In genomic region chr12:25130741-25131188, GRCh38 we compare ENCODE assay signal across 1 cellular context.
A peak's percentile ranks its signal among the peaks of the same experiment; 100 is the strongest.
TF ChIP-seq lines count a peak whose summit lies in the region.

No MANE protein-coding gene starts in this region.

TF ChIP-seq in K562, 482 proteins besides CTCF, POLR2A, EP300 and RAD21 (continued from another document):
- TF ChIP-seq DEAF1 (CRISPR knock-in tag; IDR thresholded peaks at IDR 0.05), result peak; percentile 86
- TF ChIP-seq ZNF830 (CRISPR knock-in tag; IDR thresholded peaks at IDR 0.05), result no peak
- no peak for TF ChIP-seq HDAC6 (IDR thresholded peaks at IDR 0.05; ENCODE audit: low read depth, low read length)
- no peak for TF ChIP-seq CEBPG (CRISPR knock-in tag; IDR thresholded peaks at IDR 0.05)
- TF ChIP-seq CEBPG (tag; conservative IDR thresholded peaks at IDR 0.05 in 1 of 2, IDR thresholded peaks at IDR 0.05 in 1 of 2), result peak; percentile 83 to 91
- no peak for TF ChIP-seq RERE (CRISPR knock-in tag; IDR thresholded peaks at IDR 0.05; ENCODE audit: borderline replicate concordance)
- TF ChIP-seq, protein P1, sequence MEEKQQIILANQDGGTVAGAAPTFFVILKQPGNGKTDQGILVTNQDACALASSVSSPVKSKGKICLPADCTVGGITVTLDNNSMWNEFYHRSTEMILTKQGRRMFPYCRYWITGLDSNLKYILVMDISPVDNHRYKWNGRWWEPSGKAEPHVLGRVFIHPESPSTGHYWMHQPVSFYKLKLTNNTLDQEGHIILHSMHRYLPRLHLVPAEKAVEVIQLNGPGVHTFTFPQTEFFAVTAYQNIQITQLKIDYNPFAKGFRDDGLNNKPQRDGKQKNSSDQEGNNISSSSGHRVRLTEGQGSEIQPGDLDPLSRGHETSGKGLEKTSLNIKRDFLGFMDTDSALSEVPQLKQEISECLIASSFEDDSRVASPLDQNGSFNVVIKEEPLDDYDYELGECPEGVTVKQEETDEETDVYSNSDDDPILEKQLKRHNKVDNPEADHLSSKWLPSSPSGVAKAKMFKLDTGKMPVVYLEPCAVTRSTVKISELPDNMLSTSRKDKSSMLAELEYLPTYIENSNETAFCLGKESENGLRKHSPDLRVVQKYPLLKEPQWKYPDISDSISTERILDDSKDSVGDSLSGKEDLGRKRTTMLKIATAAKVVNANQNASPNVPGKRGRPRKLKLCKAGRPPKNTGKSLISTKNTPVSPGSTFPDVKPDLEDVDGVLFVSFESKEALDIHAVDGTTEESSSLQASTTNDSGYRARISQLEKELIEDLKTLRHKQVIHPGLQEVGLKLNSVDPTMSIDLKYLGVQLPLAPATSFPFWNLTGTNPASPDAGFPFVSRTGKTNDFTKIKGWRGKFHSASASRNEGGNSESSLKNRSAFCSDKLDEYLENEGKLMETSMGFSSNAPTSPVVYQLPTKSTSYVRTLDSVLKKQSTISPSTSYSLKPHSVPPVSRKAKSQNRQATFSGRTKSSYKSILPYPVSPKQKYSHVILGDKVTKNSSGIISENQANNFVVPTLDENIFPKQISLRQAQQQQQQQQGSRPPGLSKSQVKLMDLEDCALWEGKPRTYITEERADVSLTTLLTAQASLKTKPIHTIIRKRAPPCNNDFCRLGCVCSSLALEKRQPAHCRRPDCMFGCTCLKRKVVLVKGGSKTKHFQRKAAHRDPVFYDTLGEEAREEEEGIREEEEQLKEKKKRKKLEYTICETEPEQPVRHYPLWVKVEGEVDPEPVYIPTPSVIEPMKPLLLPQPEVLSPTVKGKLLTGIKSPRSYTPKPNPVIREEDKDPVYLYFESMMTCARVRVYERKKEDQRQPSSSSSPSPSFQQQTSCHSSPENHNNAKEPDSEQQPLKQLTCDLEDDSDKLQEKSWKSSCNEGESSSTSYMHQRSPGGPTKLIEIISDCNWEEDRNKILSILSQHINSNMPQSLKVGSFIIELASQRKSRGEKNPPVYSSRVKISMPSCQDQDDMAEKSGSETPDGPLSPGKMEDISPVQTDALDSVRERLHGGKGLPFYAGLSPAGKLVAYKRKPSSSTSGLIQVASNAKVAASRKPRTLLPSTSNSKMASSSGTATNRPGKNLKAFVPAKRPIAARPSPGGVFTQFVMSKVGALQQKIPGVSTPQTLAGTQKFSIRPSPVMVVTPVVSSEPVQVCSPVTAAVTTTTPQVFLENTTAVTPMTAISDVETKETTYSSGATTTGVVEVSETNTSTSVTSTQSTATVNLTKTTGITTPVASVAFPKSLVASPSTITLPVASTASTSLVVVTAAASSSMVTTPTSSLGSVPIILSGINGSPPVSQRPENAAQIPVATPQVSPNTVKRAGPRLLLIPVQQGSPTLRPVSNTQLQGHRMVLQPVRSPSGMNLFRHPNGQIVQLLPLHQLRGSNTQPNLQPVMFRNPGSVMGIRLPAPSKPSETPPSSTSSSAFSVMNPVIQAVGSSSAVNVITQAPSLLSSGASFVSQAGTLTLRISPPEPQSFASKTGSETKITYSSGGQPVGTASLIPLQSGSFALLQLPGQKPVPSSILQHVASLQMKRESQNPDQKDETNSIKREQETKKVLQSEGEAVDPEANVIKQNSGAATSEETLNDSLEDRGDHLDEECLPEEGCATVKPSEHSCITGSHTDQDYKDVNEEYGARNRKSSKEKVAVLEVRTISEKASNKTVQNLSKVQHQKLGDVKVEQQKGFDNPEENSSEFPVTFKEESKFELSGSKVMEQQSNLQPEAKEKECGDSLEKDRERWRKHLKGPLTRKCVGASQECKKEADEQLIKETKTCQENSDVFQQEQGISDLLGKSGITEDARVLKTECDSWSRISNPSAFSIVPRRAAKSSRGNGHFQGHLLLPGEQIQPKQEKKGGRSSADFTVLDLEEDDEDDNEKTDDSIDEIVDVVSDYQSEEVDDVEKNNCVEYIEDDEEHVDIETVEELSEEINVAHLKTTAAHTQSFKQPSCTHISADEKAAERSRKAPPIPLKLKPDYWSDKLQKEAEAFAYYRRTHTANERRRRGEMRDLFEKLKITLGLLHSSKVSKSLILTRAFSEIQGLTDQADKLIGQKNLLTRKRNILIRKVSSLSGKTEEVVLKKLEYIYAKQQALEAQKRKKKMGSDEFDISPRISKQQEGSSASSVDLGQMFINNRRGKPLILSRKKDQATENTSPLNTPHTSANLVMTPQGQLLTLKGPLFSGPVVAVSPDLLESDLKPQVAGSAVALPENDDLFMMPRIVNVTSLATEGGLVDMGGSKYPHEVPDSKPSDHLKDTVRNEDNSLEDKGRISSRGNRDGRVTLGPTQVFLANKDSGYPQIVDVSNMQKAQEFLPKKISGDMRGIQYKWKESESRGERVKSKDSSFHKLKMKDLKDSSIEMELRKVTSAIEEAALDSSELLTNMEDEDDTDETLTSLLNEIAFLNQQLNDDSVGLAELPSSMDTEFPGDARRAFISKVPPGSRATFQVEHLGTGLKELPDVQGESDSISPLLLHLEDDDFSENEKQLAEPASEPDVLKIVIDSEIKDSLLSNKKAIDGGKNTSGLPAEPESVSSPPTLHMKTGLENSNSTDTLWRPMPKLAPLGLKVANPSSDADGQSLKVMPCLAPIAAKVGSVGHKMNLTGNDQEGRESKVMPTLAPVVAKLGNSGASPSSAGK (IDR thresholded peaks at IDR 0.05), result no peak
- TF ChIP-seq ZNF263 (CRISPR knock-in tag; IDR thresholded peaks at IDR 0.05; ENCODE audit: borderline replicate concordance), result no peak
- TF ChIP-seq CTCFL (IDR thresholded peaks at IDR 0.05; ENCODE audit: borderline replicate concordance, insufficient read depth, low read depth, low read length, poor library complexity, severe bottlenecking), result no peak
- TF ChIP-seq SUPT5H (IDR thresholded peaks at IDR 0.05), result no peak
- no peak for TF ChIP-seq SAFB2 (IDR thresholded peaks at IDR 0.05; ENCODE audit: borderline replicate concordance, low read depth, low read length, severe bottlenecking)
- TF ChIP-seq ILK (tag; IDR thresholded peaks at IDR 0.05; ENCODE audit: borderline replicate concordance, low read depth), result no peak
- no peak for TF ChIP-seq CREB1 (IDR thresholded peaks at IDR 0.05)
- TF ChIP-seq CREB1 (CRISPR knock-in tag; IDR thresholded peaks at IDR 0.05), result no peak
- no peak for TF ChIP-seq PRPF4 (IDR thresholded peaks at IDR 0.05; ENCODE audit: insufficient read depth, low read depth, low read length, poor library complexity, severe bottlenecking)
- no peak for TF ChIP-seq ZNF212 (CRISPR knock-in tag; IDR thresholded peaks at IDR 0.05)
- TF ChIP-seq MEIS2 (IDR thresholded peaks at IDR 0.05; ENCODE audit: partially characterized antibody), result no peak
- no peak for TF ChIP-seq RHOXF2B (CRISPR knock-in tag; conservative IDR thresholded peaks at IDR 0.05)
- no peak for TF ChIP-seq RFX5 (IDR thresholded peaks at IDR 0.05; ENCODE audit: low read depth, low read length)
- peak; percentile 53 for TF ChIP-seq ZNF316 (IDR thresholded peaks at IDR 0.05)
- TF ChIP-seq CEBPB (tag; IDR thresholded peaks at IDR 0.05), result peak; percentile 89
- no peak for TF ChIP-seq ZNF717 (CRISPR knock-in tag; IDR thresholded peaks at IDR 0.05)
- TF ChIP-seq STAT5B (CRISPR knock-in tag; IDR thresholded peaks at IDR 0.05), result no peak
- TF ChIP-seq C11orf30 (IDR thresholded peaks at IDR 0.05; ENCODE audit: low read depth), result no peak
- no peak for TF ChIP-seq SNRNP70 (optimal IDR thresholded peaks at IDR 0.05; ENCODE audit: low read depth, low read length)
- no peak for TF ChIP-seq KAT7 (CRISPR knock-in tag; IDR thresholded peaks at IDR 0.05; ENCODE audit: borderline replicate concordance)
- no peak for TF ChIP-seq BRD9 (IDR thresholded peaks at IDR 0.05; ENCODE audit: low read depth, partially characterized antibody)
- TF ChIP-seq KDM1A (IDR thresholded peaks at IDR 0.05), result no peak
- no peak for TF ChIP-seq SOX6 (IDR thresholded peaks at IDR 0.05)
- TF ChIP-seq RBM15 (IDR thresholded peaks at IDR 0.05; ENCODE audit: insufficient read depth, low read length), result no peak
- no peak for TF ChIP-seq ZNF609 (CRISPR knock-in tag; IDR thresholded peaks at IDR 0.05; ENCODE audit: borderline replicate concordance)
- TF ChIP-seq POLR3G (IDR thresholded peaks at IDR 0.05; ENCODE audit: extremely low read depth, insufficient read length, insufficient replicate concordance), result no peak
